In the genomic region with DNA sequence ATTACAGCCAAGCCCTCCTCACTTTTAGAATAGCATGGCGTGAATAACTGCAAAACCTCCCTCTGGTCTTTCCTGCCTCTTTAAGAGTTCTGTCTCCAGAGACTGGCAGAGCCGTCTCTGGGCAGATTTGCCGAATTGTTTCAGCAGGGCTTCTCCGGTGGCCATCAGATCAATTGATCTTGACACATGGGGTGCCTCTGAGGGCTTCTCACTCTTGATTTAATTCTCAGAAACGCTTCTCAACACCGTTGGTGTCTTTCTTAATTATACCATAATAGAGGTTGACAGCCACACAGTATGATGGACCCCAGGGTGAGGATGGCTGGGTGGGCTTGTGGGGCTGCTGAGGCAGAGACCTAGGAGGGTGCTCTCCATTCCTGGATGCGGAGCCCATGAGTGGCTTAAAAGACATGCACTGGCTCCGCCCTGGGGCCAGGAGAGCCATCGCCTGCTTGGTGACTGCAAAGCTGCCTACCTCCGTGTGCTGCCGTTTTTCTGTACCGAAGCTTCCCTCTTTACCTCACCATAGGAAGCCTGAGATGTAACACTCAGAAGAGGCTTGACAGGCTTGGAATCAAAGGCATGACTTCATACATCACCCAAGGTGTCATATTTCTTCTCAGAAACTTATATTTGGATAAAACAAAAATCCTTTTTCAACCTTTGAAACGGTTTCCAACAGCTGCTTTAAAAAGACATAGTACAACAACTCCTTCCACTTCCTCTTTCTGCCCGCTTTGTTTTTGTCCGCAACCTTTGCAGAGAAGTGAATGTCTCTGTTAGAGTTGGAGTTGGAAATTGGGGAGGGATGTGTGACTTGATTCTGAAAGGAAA, we compare ENCODE assay signal across 8 cellular contexts.
DNase-seq lines count a peak whose midpoint lies in the region; ATAC-seq, FAIRE-seq and TF ChIP-seq lines count a peak whose summit lies in the region.

No MANE protein-coding gene starts in this region.

- WGBS in testis, 2 donors = 70 to 74% methylated on average over 15 of the region's 15 CpGs

- H3K4me1 ChIP-seq in MM.1S (ENCODE audit: low read length) = peaks cover 56% of the 10 kb centered on the region
- H3K4me1 ChIP-seq in testis = peaks cover 62% of the 10 kb centered on the region
- peaks cover 68 to 74% of the 10 kb centered on the region in 2 donors for H3K4me1 ChIP-seq in gastrocnemius medialis
- H3K4me1 ChIP-seq in foreskin keratinocyte = no peaks in the 10 kb centered on the region

- H3K27me3 ChIP-seq in MM.1S (replicated peaks; ENCODE audit: insufficient read depth, low read length) = no peaks in the 10 kb centered on the region
- H3K27me3 ChIP-seq in testis = no peaks in the 10 kb centered on the region
- no peaks in the 10 kb centered on the region for H3K27me3 ChIP-seq in gastrocnemius medialis
- no peaks in the 10 kb centered on the region for H3K27me3 ChIP-seq in foreskin keratinocyte

- TF ChIP-seq CTCF in MM.1S (IDR thresholded peaks at IDR 0.05; ENCODE audit: low read length) = peak; percentile 27
- no peak for TF ChIP-seq CTCF in testis (IDR thresholded peaks at IDR 0.05)
- no peak for TF ChIP-seq CTCF in gastrocnemius medialis (IDR thresholded peaks at IDR 0.05 in 4 of 5, conservative IDR thresholded peaks at IDR 0.05 in 1 of 5)
- TF ChIP-seq CTCF in foreskin keratinocyte (conservative IDR thresholded peaks at IDR 0.05) = no peak

- TF ChIP-seq POLR2A in GM12891 (IDR thresholded peaks at IDR 0.05; ENCODE audit: low read depth, low read length) (0 out of 2 replicates have a peak, but pooled peaks have one; percentile 40), erythroblast (IDR thresholded peaks at IDR 0.05; ENCODE audit: low read length) (no peak), testis (IDR thresholded peaks at IDR 0.05) (no peak), gastrocnemius medialis (IDR thresholded peaks at IDR 0.05) (no peak)

- in situ Hi-C loops in gastrocnemius medialis (cut with MboI; ENCODE audit: low sequenced_read_pairs in 4 of 4) = no loop called here

- DNase-seq in GM12891 (ENCODE audit: insufficient read length, low spot score) (peak; percentile 30), MM.1S (peak; percentile 61), erythroblast (lab: John Stamatoyannopoulos, UW) (peak; percentile 63 to 67), testis (no peak), gastrocnemius medialis (no peak), hepatic stellate cell (ENCODE audit: low spot score) (no peak), foreskin keratinocyte (no peak)

- H3K9ac ChIP-seq in MM.1S (ENCODE audit: low read length) = peak overlapping the region; percentile 58

- H3K4me3 ChIP-seq in MM.1S (ENCODE audit: low read length) = peak overlapping the region; percentile 24
- H3K4me3 ChIP-seq in testis = no peak overlapping the region
- no peak overlapping the region for H3K4me3 ChIP-seq in gastrocnemius medialis

- H2AFZ ChIP-seq in MM.1S (ENCODE audit: low read length) = peak overlapping the region; percentile 5; the same call in 1 of the 2 replicates

- H4K20me1 ChIP-seq in MM.1S (ENCODE audit: insufficient read depth, low read length) = no peaks in the 10 kb centered on the region

- H3K27ac ChIP-seq in MM.1S (ENCODE audit: low read length) (peak overlapping the region; percentile 78), testis (peak overlapping the region in 1 of 2 donors; percentile 11), gastrocnemius medialis (peak overlapping the region in 1 of 4 donors; percentile 4), foreskin keratinocyte (no peak overlapping the region)

- intact Hi-C loops in testis (cut with DNase I; ENCODE audit: low total_unique reads) = no loop called here
- intact Hi-C loops in gastrocnemius medialis (cut with DNase I; ENCODE audit: low total_unique reads) = no loop called here

- peak; percentile 72 for FAIRE-seq in GM12891 (lab: Jason Lieb, UNC)

- H3K4me2 ChIP-seq in MM.1S (ENCODE audit: low read depth, low read length) = peak overlapping the region; percentile 73

- H3K9me3 ChIP-seq in MM.1S (replicated peaks; ENCODE audit: insufficient read depth, low read length) (no peaks in the 10 kb centered on the region), testis (no peaks in the 10 kb centered on the region), gastrocnemius medialis (no peaks in the 10 kb centered on the region)

- peaks cover 98% of the 10 kb centered on the region for H3K79me2 ChIP-seq in MM.1S (ENCODE audit: low read length)

- H3K9me2 ChIP-seq in MM.1S (replicated peaks; ENCODE audit: insufficient read depth, low read length) = no peaks in the 10 kb centered on the region

- H3K36me3 ChIP-seq in MM.1S (replicated peaks; ENCODE audit: insufficient read depth, low read length) (no peaks in the 10 kb centered on the region), testis (ENCODE audit: low read depth, missing control alignments) (no peaks in the 10 kb centered on the region), gastrocnemius medialis (no peaks in the 10 kb centered on the region)

- H3F3A ChIP-seq in MM.1S (ENCODE audit: insufficient read depth, low read length) = peaks cover 43% of the 10 kb centered on the region

- peak; percentile 69 for ATAC-seq in GM21619 (IDR thresholded peaks at IDR 0.05; ENCODE audit: unreplicated experiment)
- ATAC-seq in gastrocnemius medialis = no peak
- ATAC-seq in foreskin keratinocyte = no peak

TF ChIP-seq in GM12891, 5 proteins besides CTCF, POLR2A, EP300 and RAD21:
- no peak; the same call in 1 of the 2 replicates for TF ChIP-seq TAF1 (IDR thresholded peaks at IDR 0.05; ENCODE audit: low read depth, low read length)
- TF ChIP-seq POLR2AphosphoS5 (IDR thresholded peaks at IDR 0.05; ENCODE audit: low read depth, low read length) = no peak
- TF ChIP-seq SPI1 (IDR thresholded peaks at IDR 0.05; ENCODE audit: low read depth, low read length) = peak; percentile 100
- no peak for TF ChIP-seq POU2F2 (IDR thresholded peaks at IDR 0.05; ENCODE audit: low read depth, low read length)
- TF ChIP-seq PAX5 (IDR thresholded peaks at IDR 0.05; ENCODE audit: insufficient read depth, low read length, severe bottlenecking) = no peak

Comparison
In these comparisons a context has a peak if more than half of its experiments do, and no peak if none do; other contexts are left out.
1. DNase-seq: peak in GM12891 (single experiment), MM.1S (single experiment) and erythroblast (2 of 2); none in testis (single experiment), gastrocnemius medialis (0 of 2), hepatic stellate cell (single experiment) and foreskin keratinocyte (0 of 2).